ENCODE assay signal across 30 cellular contexts in the genomic region with DNA sequence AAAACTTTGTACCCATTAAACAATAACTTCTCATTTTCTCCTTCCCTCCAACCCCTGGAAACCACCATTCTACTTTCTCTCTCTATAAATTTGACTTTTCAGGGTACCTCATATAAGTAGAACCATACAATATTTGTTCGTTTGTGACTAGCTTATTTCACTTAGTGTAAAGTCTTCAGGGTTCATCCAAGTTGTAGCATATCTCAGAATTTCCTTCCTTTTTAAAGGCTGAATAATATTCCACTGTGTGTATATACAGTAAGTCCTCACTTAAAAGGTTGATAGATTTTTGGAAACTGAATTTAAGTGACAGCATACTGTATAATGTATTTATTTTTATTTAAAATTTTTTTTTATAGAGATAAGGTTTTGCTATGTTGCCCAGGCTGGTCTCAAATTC.
"Had no signal": no experiment of that assay in that cellular context is flagged by ENCODE, and none has a peak within 500 bp of the region (broad histone marks: within the 10 kb centered on the region; RNA-seq: fewer than 3 reads in every experiment).

No MANE protein-coding gene starts in this region.

- H3K27ac ChIP-seq: breast epithelium, SK-N-MC had no signal

- H3K27me3 Mint-ChIP-seq: activated CD4-positive, alpha-beta memory T cell treated with anti-CD3 and anti-CD28 coated beads for 36 hours; activated naive CD4-positive, alpha-beta T cell treated with anti-CD3 and anti-CD28 coated beads, Interleukin-2, amount 10 ng/mL, durations not matched to agents 7 days and 5 days had no signal

- H3K4me3 Mint-ChIP-seq: activated CD4-positive, alpha-beta memory T cell treated with anti-CD3 and anti-CD28 coated beads for 36 hours; activated naive CD4-positive, alpha-beta T cell treated with anti-CD3 and anti-CD28 coated beads, Interleukin-2, amount 10 ng/mL, durations not matched to agents 7 days and 5 days; activated T-cell treated with anti-CD3 and anti-CD28 coated beads, Interleukin-2, amount 50 U/mL, for 72 hours; T-helper 1 cell treated with Interleukin-12 subunit alpha and Interleukin-12 subunit beta and Interleukin-4 antibody, amounts not matched to agents 30 μg/mL and 1 μg/mL, for 36 hours; WTC11 had no signal

- ATAC-seq: activated T-cell treated with anti-CD3 and anti-CD28 coated beads, Interleukin-2, amount 50 U/mL, for 72 hours; Panc1; Right ventricle myocardium inferior; WTC11 had no signal

- H3K4me3 ChIP-seq: breast epithelium, SK-N-MC had no signal

- H3K36me3 Mint-ChIP-seq: WTC11 had no signal

- H3K27ac Mint-ChIP-seq: activated CD4-positive, alpha-beta memory T cell treated with anti-CD3 and anti-CD28 coated beads for 36 hours; activated T-helper 2 cell treated with anti-CD3 and anti-CD28 coated beads, Interferon-gamma antibody, Interleukin-2, Interleukin-4, amounts not matched to agents 10 μg/mL and 5 μg/mL and 100 μg/mL, durations not matched to agents 14 hours and 24 hours and 36 hours; T-helper 1 cell treated with Interleukin-12 subunit alpha and Interleukin-12 subunit beta and Interleukin-4 antibody, amounts not matched to agents 30 μg/mL and 1 μg/mL, for 36 hours; WTC11 had no signal

- H3K9me3 Mint-ChIP-seq: activated CD4-positive, alpha-beta memory T cell treated with anti-CD3 and anti-CD28 coated beads for 36 hours; activated naive CD4-positive, alpha-beta T cell treated with anti-CD3 and anti-CD28 coated beads, Interleukin-2, amount 10 ng/mL, durations not matched to agents 7 days and 5 days; activated T-cell treated with anti-CD3 and anti-CD28 coated beads, Interleukin-2, amount 50 U/mL, for 72 hours; activated T-helper 2 cell treated with anti-CD3 and anti-CD28 coated beads, Interferon-gamma antibody, Interleukin-2, Interleukin-4, amounts not matched to agents 10 μg/mL and 5 μg/mL and 100 μg/mL, durations not matched to agents 14 hours and 24 hours and 36 hours; T-helper 1 cell treated with Interleukin-12 subunit alpha and Interleukin-12 subunit beta and Interleukin-4 antibody, amounts not matched to agents 30 μg/mL and 1 μg/mL, for 36 hours; WTC11 had no signal

- H3K9me3 ChIP-seq: breast epithelium had no signal

- DNase-seq: activated CD4-positive, alpha-beta memory T cell treated with anti-CD3 and anti-CD28 coated beads for 36 hours; activated CD4-positive, alpha-beta T cell treated with anti-CD3 and anti-CD28 coated beads for 48 hours; activated CD4-positive, CD25-positive, alpha-beta regulatory T cell treated with anti-CD3 and anti-CD28 coated beads, Interleukin-2, amount 50 U/mL, for 72 hours; activated CD8-positive, alpha-beta memory T cell treated with anti-CD3 and anti-CD28 coated beads, Interleukin-2, amount 50 U/mL, for 4 hours; activated gamma-delta T cell treated with Interleukin-2 at 50 U/mL for 16 hours; activated naive CD4-positive, alpha-beta T cell treated with anti-CD3 and anti-CD28 coated beads, Interleukin-2, amount 10 ng/mL, durations not matched to agents 7 days and 5 days; activated T-cell treated with anti-CD3 and anti-CD28 coated beads, Interleukin-2, amount 50 U/mL, for 72 hours; aorta; caudate nucleus; Karpas-422; MM.1S; NCI-H1105; NCI-H1436; NCI-H1694 treated with DMSO at 0.1 percent for 48 hours; NCI-H2029 treated with DMSO at 0.1 percent for 48 hours; NCI-H345; NCI-H510A; NCI-H526 treated with DMSO at 0.1 percent for 48 hours; NCI-H82; NK-92 treated with Interleukin-12 subunit alpha and Interleukin-12 subunit beta, amount 100 ng/mL, for 24 hours; RPMI8226; SW 1271; T-helper 9 cell had no signal

- H3K27me3 ChIP-seq: breast epithelium had no signal

- H3K4me1 ChIP-seq: breast epithelium had no signal

- H3K36me3 ChIP-seq: breast epithelium had no signal
